ENCODE assay signal across 8 cellular contexts in the genomic region with DNA sequence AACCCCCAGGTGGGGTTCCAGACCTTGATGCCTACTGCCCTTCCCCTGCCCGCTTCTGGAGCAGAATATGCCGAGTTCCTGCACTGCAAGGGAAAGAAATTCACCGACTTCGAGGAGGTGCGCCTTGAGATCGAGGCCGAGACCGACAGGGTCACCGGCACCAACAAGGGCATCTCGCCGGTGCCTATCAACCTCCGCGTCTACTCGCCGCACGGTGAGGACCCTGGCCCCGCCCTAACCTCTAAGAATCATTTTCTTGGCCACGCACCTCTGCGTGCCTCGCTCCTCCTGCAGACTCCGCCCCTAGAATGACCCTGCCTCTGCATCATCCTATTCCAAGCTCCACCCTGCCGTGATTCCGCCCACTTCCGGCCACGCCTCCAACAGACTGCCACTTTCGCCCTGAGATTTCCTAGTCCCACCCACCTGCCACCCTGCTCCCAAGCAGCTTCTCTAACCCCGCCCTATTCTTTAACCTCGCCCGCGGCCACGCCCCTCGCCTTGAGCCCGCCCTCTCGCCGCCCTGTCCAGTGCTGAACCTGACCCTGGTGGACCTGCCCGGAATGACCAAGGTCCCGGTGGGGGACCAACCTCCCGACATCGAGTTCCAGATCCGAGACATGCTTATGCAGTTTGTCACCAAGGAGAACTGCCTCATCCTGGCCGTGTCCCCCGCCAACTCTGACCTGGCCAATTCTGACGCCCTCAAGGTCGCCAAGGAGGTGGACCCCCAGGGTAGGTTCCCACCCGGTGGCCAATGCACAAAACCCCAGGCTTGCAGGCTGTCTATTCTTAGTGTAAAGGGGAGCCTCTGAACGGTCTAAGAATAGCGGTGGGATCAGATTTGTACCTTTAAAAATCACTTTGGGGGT. TPM values are rescaled to one million over a fixed set of nuclear protein-coding genes. Genes with fewer than 3 reads are reported as not detected.
DNase-seq lines count a peak whose midpoint lies in the region; ATAC-seq and TF ChIP-seq lines count a peak whose summit lies in the region.

No MANE protein-coding gene starts in this region.

- peak overlapping the region; percentile 40 for H2AFZ ChIP-seq in trophoblast cell (ENCODE audit: insufficient read depth, low read length, poor library complexity)

- no peak overlapping the region for H2BK5ac ChIP-seq in trophoblast cell (ENCODE audit: low read depth, low read length, poor library complexity)

- H3K9me3 ChIP-seq in SK-N-MC (ENCODE audit: low read depth, low read length) (no peaks in the 10 kb centered on the region), trophoblast cell (ENCODE audit: insufficient read depth, low read depth, low read length) (peaks cover 3% of the 10 kb centered on the region), tibial nerve (no peaks in the 10 kb centered on the region)

- no peak overlapping the region for H3K27ac ChIP-seq in SK-N-MC
- H3K27ac ChIP-seq in trophoblast cell (ENCODE audit: low read depth, low read length): no peak overlapping the region
- H3K27ac ChIP-seq in tibial nerve: peak overlapping the region in 2 of 4 donors; percentile 32 to 64

- peaks cover 14 to 17% of the 10 kb centered on the region in 2 experiments for H3K4me1 ChIP-seq in trophoblast cell (ENCODE audit: control insufficient read depth in 1 of 2, insufficient read depth in 2 of 2, low read length in 2 of 2)
- H3K4me1 ChIP-seq in tibial nerve: peaks cover 0 to 44% (median 0%) of the 10 kb centered on the region in 4 donors

- no peaks in the 10 kb centered on the region for H3K36me3 ChIP-seq in SK-N-MC (ENCODE audit: insufficient read depth, low read length)
- peaks cover 0 to 2% of the 10 kb centered on the region in 2 experiments for H3K36me3 ChIP-seq in trophoblast cell (ENCODE audit: control insufficient read depth in 1 of 2, insufficient read depth in 2 of 2, low read length in 2 of 2)
- H3K36me3 ChIP-seq in tibial nerve: peaks cover 0 to 32% (median 0%) of the 10 kb centered on the region in 3 donors

- no peaks in the 10 kb centered on the region for H3K27me3 ChIP-seq in trophoblast cell (ENCODE audit: insufficient read depth, low read length)
- no peaks in the 10 kb centered on the region for H3K27me3 ChIP-seq in tibial nerve

- H3K18ac ChIP-seq in trophoblast cell (ENCODE audit: low read length): no peak overlapping the region

- TF ChIP-seq CTCF in AG10803 (conservative IDR thresholded peaks at IDR 0.05; ENCODE audit: low read length) (no peak), tibial nerve (IDR thresholded peaks at IDR 0.05) (no peak)

- H3K79me1 ChIP-seq in trophoblast cell (ENCODE audit: low read length): peaks cover 6% of the 10 kb centered on the region

- peak in 1 of 2 donors; percentile 35 for TF ChIP-seq POLR2A in tibial nerve (IDR thresholded peaks at IDR 0.05)

- H3K23ac ChIP-seq in trophoblast cell (ENCODE audit: low read length): no peak overlapping the region

- H3K4me3 Mint-ChIP-seq in activated naive CD8-positive, alpha-beta T cell treated with anti-CD3 and anti-CD28 coated beads, Interleukin-2, amount 10 ng/mL, durations not matched to agents 7 days and 5 days: peak overlapping the region; percentile 82

- peak; percentile 85 for ATAC-seq in GM19324 (IDR thresholded peaks at IDR 0.05; ENCODE audit: low FRiP score, unreplicated experiment)
- peak; percentile 66 for ATAC-seq in HG03558 (IDR thresholded peaks at IDR 0.05; ENCODE audit: extremely low read depth, unreplicated experiment)
- ATAC-seq in activated naive CD8-positive, alpha-beta T cell treated with anti-CD3 and anti-CD28 coated beads, Interleukin-2, amount 10 ng/mL, durations not matched to agents 7 days and 5 days (ENCODE audit: low read depth): peak; percentile 93

- no peak overlapping the region for H2AK5ac ChIP-seq in trophoblast cell (ENCODE audit: low read length)

- H4K91ac ChIP-seq in trophoblast cell (ENCODE audit: low read depth, low read length): no peak overlapping the region

- H3K9me3 Mint-ChIP-seq in activated naive CD8-positive, alpha-beta T cell treated with anti-CD3 and anti-CD28 coated beads, Interleukin-2, amount 10 ng/mL, durations not matched to agents 7 days and 5 days: no peaks in the 10 kb centered on the region

- H3K4ac ChIP-seq in trophoblast cell (ENCODE audit: low read depth, low read length): no peak overlapping the region

- TF ChIP-seq EP300 in tibial nerve (IDR thresholded peaks at IDR 0.05): peak; percentile 15 to 17

- H3K9ac ChIP-seq in SK-N-MC (ENCODE audit: insufficient read length) (no peak overlapping the region), trophoblast cell (ENCODE audit: low read length) (no peak overlapping the region)

- H3K27me3 Mint-ChIP-seq in activated naive CD8-positive, alpha-beta T cell treated with anti-CD3 and anti-CD28 coated beads, Interleukin-2, amount 10 ng/mL, durations not matched to agents 7 days and 5 days: peaks cover 10% of the 10 kb centered on the region

- peaks cover 11% of the 10 kb centered on the region for H3K4me1 Mint-ChIP-seq in activated naive CD8-positive, alpha-beta T cell treated with anti-CD3 and anti-CD28 coated beads, Interleukin-2, amount 10 ng/mL, durations not matched to agents 7 days and 5 days

- H2BK120ac ChIP-seq in trophoblast cell (ENCODE audit: insufficient read depth, low read length, poor library complexity): no peak overlapping the region

- intact Hi-C loops in cardiac septum (cut with DNase I): no loop called here

- H3K4me2 ChIP-seq in trophoblast cell (ENCODE audit: low read length): peak overlapping the region; percentile 59

- no peaks in the 10 kb centered on the region for H3K36me3 Mint-ChIP-seq in activated naive CD8-positive, alpha-beta T cell treated with anti-CD3 and anti-CD28 coated beads, Interleukin-2, amount 10 ng/mL, durations not matched to agents 7 days and 5 days

- H3K14ac ChIP-seq in trophoblast cell (ENCODE audit: low read length): no peak overlapping the region

- no peaks in the 10 kb centered on the region for H3K79me2 ChIP-seq in trophoblast cell (ENCODE audit: control insufficient read depth, insufficient read depth, low read length, poor library complexity)

- no CpG with 5 or more reads among the region's 47 CpGs for WGBS in trophoblast cell (ENCODE audit: extremely low coverage, insufficient coverage, insufficient read length)
- WGBS in tibial nerve, 2 donors: 27 to 32% methylated on average over 47 of the region's 47 CpGs

- peak overlapping the region; percentile 86 for H3K27ac Mint-ChIP-seq in activated naive CD8-positive, alpha-beta T cell treated with anti-CD3 and anti-CD28 coated beads, Interleukin-2, amount 10 ng/mL, durations not matched to agents 7 days and 5 days

- H3K4me3 ChIP-seq in AG10803 (ENCODE audit: low read length) (no peak overlapping the region), SK-N-MC (peak overlapping the region; percentile 63), trophoblast cell (ENCODE audit: low read depth, low read length) (peak overlapping the region; percentile 6), tibial nerve (peak overlapping the region; percentile 3 to 50 (median 34))

- DNase-seq in AG10803 (ENCODE audit: low read depth): peak; percentile 44
- peak; percentile 63 for DNase-seq in SK-N-MC (ENCODE audit: low read depth, low spot score)
- peak; percentile 93 for DNase-seq in activated naive CD8-positive, alpha-beta T cell treated with anti-CD3 and anti-CD28 coated beads, Interleukin-2, amount 10 ng/mL, durations not matched to agents 7 days and 5 days
- DNase-seq in cardiac septum (ENCODE audit: low spot score): peak; percentile 94
- peak; percentile 97 to 98 for DNase-seq in trophoblast cell
- DNase-seq in tibial nerve (ENCODE audit: low spot score in 2 of 2): peak; percentile 78 to 88

- no peak overlapping the region for H4K8ac ChIP-seq in trophoblast cell (ENCODE audit: low read depth, low read length)

- no peak overlapping the region for H2BK12ac ChIP-seq in trophoblast cell (ENCODE audit: low read length)

- POLR2A ChIA-PET in activated naive CD8-positive, alpha-beta T cell treated with anti-CD3 and anti-CD28 coated beads, Interleukin-2, amount 10 ng/mL, durations not matched to agents 7 days and 5 days (lab: Charles Lee): interaction anchor here (0.6 to 1.0 kb wide), 6 partner anchors 9 to 612 kb away, joined by 3 to 6 read pairs (median 3); a partner anchor contains a TSS

- no peak overlapping the region for H4K12ac ChIP-seq in trophoblast cell (ENCODE audit: low read depth, low read length)

RNA-seq across cellular contexts. Expression of a gene that starts 15.6 kb away (rescaled TPM):
- total RNA-seq in activated naive CD8-positive, alpha-beta T cell treated with anti-CD3 and anti-CD28 coated beads, Interleukin-2, amount 10 ng/mL, durations not matched to agents 7 days and 5 days: 1 to 10 TPM; 1.2 to 1.4 TPM
- total RNA-seq in cardiac septum: 7.3 TPM
- 6.0 TPM in 2 replicates for polyA plus RNA-seq in trophoblast cell (2013)
- 10 to 100 TPM; 19.9 to 50.4 (median 41.4) TPM for total RNA-seq in tibial nerve

RNA-seq across cellular contexts. Expression of a gene that starts 27.4 kb away (rescaled TPM):
- 100 to 1,000 TPM; 149 to 152 TPM for total RNA-seq in activated naive CD8-positive, alpha-beta T cell treated with anti-CD3 and anti-CD28 coated beads, Interleukin-2, amount 10 ng/mL, durations not matched to agents 7 days and 5 days
- total RNA-seq in cardiac septum: 86.1 TPM
- 103 and 112 TPM in 2 replicates for polyA plus RNA-seq in trophoblast cell (2013)
- total RNA-seq in tibial nerve: 10 to 100 TPM; 59.4 to 99.3 (median 71.4) TPM

RNA-seq across cellular contexts. Expression of a gene that starts 57.1 kb away (rescaled TPM):
- 10 to 100 TPM; 72.6 to 72.7 TPM for total RNA-seq in activated naive CD8-positive, alpha-beta T cell treated with anti-CD3 and anti-CD28 coated beads, Interleukin-2, amount 10 ng/mL, durations not matched to agents 7 days and 5 days
- total RNA-seq in cardiac septum (120 TPM), tibial nerve (100 to 1,000 TPM in 1 of 4 donors, 10 to 100 TPM in 3; 67.4 to 103 (median 91.9) TPM)
- polyA plus RNA-seq in trophoblast cell (2013): 93.4 and 99.9 TPM in 2 replicates

RNA-seq across cellular contexts. Expression of a gene that starts 57.3 kb away (rescaled TPM):
- 10 to 100 TPM; 12.3 to 14.3 TPM for total RNA-seq in activated naive CD8-positive, alpha-beta T cell treated with anti-CD3 and anti-CD28 coated beads, Interleukin-2, amount 10 ng/mL, durations not matched to agents 7 days and 5 days
- total RNA-seq in cardiac septum (17.7 TPM), tibial nerve (10 to 100 TPM; 27.5 to 39.8 (median 32.9) TPM)
- polyA plus RNA-seq in trophoblast cell (2013): 42.0 and 44.4 TPM in 2 replicates

RNA-seq across cellular contexts. Expression of a gene that starts 58.7 kb away (rescaled TPM):
- total RNA-seq in activated naive CD8-positive, alpha-beta T cell treated with anti-CD3 and anti-CD28 coated beads, Interleukin-2, amount 10 ng/mL, durations not matched to agents 7 days and 5 days: 10 to 100 TPM; 77.6 to 90.9 TPM
- 65.7 TPM for total RNA-seq in cardiac septum
- 57.0 and 59.5 TPM in 2 replicates for polyA plus RNA-seq in trophoblast cell (2013)
- 100 to 1,000 TPM; 202 to 310 (median 243) TPM for total RNA-seq in tibial nerve

Comparison
In these comparisons a context has a peak if more than half of its experiments do, and no peak if none do; other contexts are left out.
1. DNase-seq: peak in every context shown above with its lines; median percentile 98 in trophoblast cell; 94 in cardiac septum; 93 in activated naive CD8-positive, alpha-beta T cell treated with anti-CD3 and anti-CD28 coated beads, Interleukin-2, amount 10 ng/mL, durations not matched to agents 7 days and 5 days; 83 in tibial nerve; 63 in SK-N-MC; 44 in AG10803.